ENCODE assay signal across 17 cellular contexts in the genomic region with DNA sequence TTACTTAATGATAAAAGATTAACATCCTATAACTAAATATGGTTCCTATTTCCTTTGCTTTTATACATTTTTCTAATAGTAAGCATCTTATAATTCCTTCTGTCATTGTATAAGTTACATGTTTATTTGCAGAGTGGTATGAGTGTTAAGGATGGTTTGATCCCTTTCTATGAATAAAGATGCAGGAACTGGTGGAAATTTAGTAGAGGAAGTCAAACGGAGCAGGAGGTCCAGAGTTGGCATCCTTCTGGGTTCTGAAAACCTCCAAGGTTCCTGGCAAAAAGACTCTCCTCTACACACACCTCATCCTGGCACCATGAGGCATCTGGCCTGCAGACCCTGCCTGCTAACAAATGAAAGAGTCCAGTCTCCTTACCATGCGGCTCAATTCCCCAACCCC.
DNase-seq lines count a peak whose midpoint lies in the region; ATAC-seq and TF ChIP-seq lines count a peak whose summit lies in the region.
"Had no signal": no experiment of that assay in that cellular context is flagged by ENCODE, and none has a peak within 500 bp of the region (broad histone marks: within the 10 kb centered on the region; RNA-seq: fewer than 3 reads in every experiment).

No MANE protein-coding gene starts in this region.

- H3K9me3 ChIP-seq in SK-N-SH: peaks cover 13% of the 10 kb centered on the region
- H3K9me3 ChIP-seq in HEK293 (ENCODE audit: control insufficient read depth, insufficient read depth, low read depth, low read length): peaks cover 5% of the 10 kb centered on the region
- H3K9me3 ChIP-seq in RWPE2 (ENCODE audit: severe bottlenecking): peaks cover 15% of the 10 kb centered on the region
- H3K9me3 ChIP-seq in testis: no peaks in the 10 kb centered on the region

- H2AFZ ChIP-seq in SK-N-SH (ENCODE audit: low read depth): no peak overlapping the region

- ATAC-seq in SK-N-SH treated with all-trans-retinoic acid at 6 μM for 48 hours (no peak), RWPE2 (ENCODE audit: low read depth) (no peak), GM18505 (IDR thresholded peaks at IDR 0.05; ENCODE audit: unreplicated experiment) (no peak)

- TF ChIP-seq CTCF in SK-N-SH (IDR thresholded peaks at IDR 0.05) (no peak), HEK293 (tag by site-specific recombination; IDR thresholded peaks at IDR 0.05) (no peak), RWPE2 (IDR thresholded peaks at IDR 0.05; ENCODE audit: poor library complexity, severe bottlenecking) (no peak), testis (IDR thresholded peaks at IDR 0.05) (no peak)

- TF ChIP-seq POLR2A in testis (IDR thresholded peaks at IDR 0.05): no peak
- TF ChIP-seq POLR2A in GM18505 (IDR thresholded peaks at IDR 0.05; ENCODE audit: borderline replicate concordance, extremely low read depth, insufficient read depth, insufficient read length): no peak

- no peak overlapping the region; a peak in 1 of 4 replicates for H3K4me3 ChIP-seq in SK-N-SH (ENCODE audit: low read depth in 2 of 2, low read length in 1 of 2)
- H3K4me3 ChIP-seq in HEK293 (ENCODE audit: low read depth, low read length): no peak overlapping the region
- no peak overlapping the region for H3K4me3 ChIP-seq in RWPE2 (ENCODE audit: severe bottlenecking)
- no peak overlapping the region for H3K4me3 ChIP-seq in testis

- H4K20me1 ChIP-seq in SK-N-SH (ENCODE audit: insufficient read depth): no peaks in the 10 kb centered on the region

- no peaks in the 10 kb centered on the region for H3K9me2 ChIP-seq in SK-N-SH

- POLR2A ChIA-PET in SK-N-SH (lab: Yijun Ruan, JAX) (no interaction called here), HEK293 (lab: Yijun Ruan, JAX) (no interaction called here)

- no peak overlapping the region for H3K9ac ChIP-seq in SK-N-SH

- peaks cover 27% of the 10 kb centered on the region for H3K79me2 ChIP-seq in SK-N-SH (ENCODE audit: insufficient read depth)

- intact Hi-C loops in testis (cut with DNase I; ENCODE audit: low total_unique reads): no loop called here

- H3K27ac ChIP-seq in SK-N-SH (ENCODE audit: low read depth in 2 of 2, low read length in 1 of 2) (peak overlapping the region in 1 of 2 experiments; percentile 96; a peak in 1 of 4 replicates), HEK293 (ENCODE audit: extremely low read depth, low read depth, low read length) (no peak overlapping the region), RWPE2 (ENCODE audit: poor library complexity, severe bottlenecking) (peak overlapping the region; percentile 93), testis (no peak overlapping the region)

- no peak for TF ChIP-seq EP300 in SK-N-SH (IDR thresholded peaks at IDR 0.05; ENCODE audit: borderline replicate concordance in 1 of 2, low read depth in 1 of 2, low read length in 1 of 2)

- H3K4me1 ChIP-seq in SK-N-SH (ENCODE audit: control insufficient read depth in 1 of 2, insufficient read depth in 2 of 2, low read depth in 1 of 2, low read length in 1 of 2) (peaks cover 26 to 51% of the 10 kb centered on the region in 2 experiments; a peak in 3 of 4 replicates), HEK293 (ENCODE audit: control insufficient read depth, insufficient read depth, low read length) (peaks cover 18% of the 10 kb centered on the region; the same call in 1 of the 2 replicates), RWPE2 (ENCODE audit: insufficient read depth, poor library complexity, severe bottlenecking) (peaks cover 50% of the 10 kb centered on the region), testis (no peaks in the 10 kb centered on the region)

- H3K36me3 ChIP-seq in SK-N-SH (replicated peaks in 1 of 2; ENCODE audit: control insufficient read depth in 1 of 2, insufficient read depth in 2 of 2, low read length in 1 of 2) (peaks cover 0 to 10% of the 10 kb centered on the region in 2 experiments), HEK293 (ENCODE audit: control insufficient read depth in 2 of 2, insufficient read depth in 1 of 2, low read length in 2 of 2) (no peaks in the 10 kb centered on the region), RWPE2 (ENCODE audit: low read depth) (peaks cover 47% of the 10 kb centered on the region), testis (ENCODE audit: low read depth, missing control alignments) (no peaks in the 10 kb centered on the region)

- H3F3A ChIP-seq in SK-N-SH (replicated peaks; ENCODE audit: insufficient read depth): peaks cover 37% of the 10 kb centered on the region

- no peak for DNase-seq in SK-N-SH
- DNase-seq in RWPE2 (ENCODE audit: low spot score): no peak
- no peak for DNase-seq in testis
- no peak for DNase-seq in activated CD4-positive, alpha-beta T cell treated with anti-CD3 and anti-CD28 coated beads for 1 hour
- DNase-seq: ACHN; C1 segment of cervical spinal cord; Calu3; CD4-positive, alpha-beta T cell; DMS 273 treated with DMSO at 0.1 percent for 48 hours; DMS79 treated with DMSO at 0.1 percent for 48 hours; EL; GOT3; H9; HFFc6 had no signal

- WGBS in SK-N-SH (ENCODE audit: low lambda C conversion rate): 97% methylated on average over 2 of the region's 2 CpGs
- WGBS in testis, 2 donors: 96 to 97% methylated on average over 2 of the region's 2 CpGs

- H3K4me2 ChIP-seq in SK-N-SH: no peak overlapping the region

- CTCF ChIA-PET in SK-N-SH (lab: Yijun Ruan, JAX): interaction anchor here (1.0 to 1.9 kb wide), 2 partner anchors 14 to 122 kb away, joined by 5 read pairs; no protein-coding TSS in a partner anchor
- CTCF ChIA-PET in HEK293 (lab: Yijun Ruan, JAX): no interaction called here

- H3K27me3 ChIP-seq in SK-N-SH (ENCODE audit: insufficient read depth) (no peaks in the 10 kb centered on the region), RWPE2 (ENCODE audit: insufficient read depth, poor library complexity, severe bottlenecking) (no peaks in the 10 kb centered on the region), testis (no peaks in the 10 kb centered on the region)

- TF ChIP-seq RAD21 in SK-N-SH (IDR thresholded peaks at IDR 0.05; ENCODE audit: low read length): no peak

TF ChIP-seq in SK-N-SH treated with all-trans-retinoic acid at 6 μM for 48 hours, 23 proteins besides CTCF, POLR2A, EP300 and RAD21 (continues in another document):
- TF ChIP-seq ISL1 (CRISPR knock-in tag; IDR thresholded peaks at IDR 0.05): no peak
- 0 out of 2 replicates have a peak, but pooled peaks have one; percentile 34 for TF ChIP-seq ZFP30 (CRISPR knock-in tag; IDR thresholded peaks at IDR 0.05)
- TF ChIP-seq, protein P1, sequence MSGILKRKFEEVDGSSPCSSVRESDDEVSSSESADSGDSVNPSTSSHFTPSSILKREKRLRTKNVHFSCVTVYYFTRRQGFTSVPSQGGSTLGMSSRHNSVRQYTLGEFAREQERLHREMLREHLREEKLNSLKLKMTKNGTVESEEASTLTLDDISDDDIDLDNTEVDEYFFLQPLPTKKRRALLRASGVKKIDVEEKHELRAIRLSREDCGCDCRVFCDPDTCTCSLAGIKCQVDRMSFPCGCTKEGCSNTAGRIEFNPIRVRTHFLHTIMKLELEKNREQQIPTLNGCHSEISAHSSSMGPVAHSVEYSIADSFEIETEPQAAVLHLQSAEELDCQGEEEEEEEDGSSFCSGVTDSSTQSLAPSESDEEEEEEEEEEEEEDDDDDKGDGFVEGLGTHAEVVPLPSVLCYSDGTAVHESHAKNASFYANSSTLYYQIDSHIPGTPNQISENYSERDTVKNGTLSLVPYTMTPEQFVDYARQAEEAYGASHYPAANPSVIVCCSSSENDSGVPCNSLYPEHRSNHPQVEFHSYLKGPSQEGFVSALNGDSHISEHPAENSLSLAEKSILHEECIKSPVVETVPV (CRISPR knock-in tag; IDR thresholded peaks at IDR 0.05): no peak
- no peak for TF ChIP-seq ESRRG (CRISPR knock-in tag; IDR thresholded peaks at IDR 0.05)
- TF ChIP-seq SNAI2 (CRISPR knock-in tag; IDR thresholded peaks at IDR 0.05): no peak

TF ChIP-seq in SK-N-SH, 30 proteins besides CTCF, POLR2A, EP300 and RAD21 (continues in another document):
- no peak for TF ChIP-seq EZH2phosphoT487 (IDR thresholded peaks at IDR 0.05; ENCODE audit: borderline replicate concordance, low read depth)
- no peak for TF ChIP-seq MEF2A (IDR thresholded peaks at IDR 0.05; ENCODE audit: borderline replicate concordance, low read depth)
- TF ChIP-seq ELF1 (IDR thresholded peaks at IDR 0.05): no peak
- TF ChIP-seq TAF1 (IDR thresholded peaks at IDR 0.05; ENCODE audit: borderline replicate concordance, low read depth, low read length): no peak
- no peak for TF ChIP-seq TEAD4 (IDR thresholded peaks at IDR 0.05; ENCODE audit: borderline replicate concordance, insufficient read depth)
- TF ChIP-seq RFX5 (IDR thresholded peaks at IDR 0.05; ENCODE audit: low read length): no peak
- TF ChIP-seq GABPA (IDR thresholded peaks at IDR 0.05; ENCODE audit: low read depth): no peak
- no peak for TF ChIP-seq IRF3 (IDR thresholded peaks at IDR 0.05; ENCODE audit: low read depth, low read length)

TF ChIP-seq in HEK293, 187 proteins besides CTCF, POLR2A, EP300 and RAD21:
- peak; percentile 79 for TF ChIP-seq SETDB1 (IDR thresholded peaks at IDR 0.05; ENCODE audit: insufficient read length, low read length)
- no peak for TF ChIP-seq ZNF398 (tag by site-specific recombination; IDR thresholded peaks at IDR 0.05)
